ENCODE assay signal across 25 cellular contexts in the genomic region with DNA sequence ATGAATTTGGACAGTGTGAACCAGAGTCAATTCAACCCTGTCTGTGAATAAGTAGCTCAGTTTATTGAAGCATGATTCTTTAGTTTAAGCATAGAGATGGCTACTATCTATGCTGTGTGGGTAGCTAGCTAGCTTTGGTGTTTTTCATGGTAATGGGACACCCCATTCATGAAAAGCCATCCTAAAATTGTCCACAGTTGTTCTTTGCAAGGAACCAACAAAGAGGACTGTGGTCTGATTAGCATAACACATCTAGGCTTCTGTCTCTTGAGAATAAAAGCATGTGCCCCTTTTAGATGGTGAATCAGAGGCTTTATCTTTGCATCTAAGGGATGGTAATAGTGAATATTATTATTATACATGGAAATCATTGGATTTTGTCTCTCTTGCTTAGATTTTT.
"Had no signal": no experiment of that assay in that cellular context is flagged by ENCODE, and none has a peak within 500 bp of the region (broad histone marks: within the 10 kb centered on the region; RNA-seq: fewer than 3 reads in every experiment).

No MANE protein-coding gene starts in this region.

- H3K4me3 ChIP-seq: body of pancreas, lower lobe of right lung, mucosa of descending colon, ovary, prostate gland, right atrium auricular region, stomach, suprapubic skin, transverse colon, vagina had no signal

- DNase-seq: activated CD4-positive, alpha-beta T cell treated with anti-CD3 and anti-CD28 coated beads, Interleukin-2, amount 10 ng/mL, durations not matched to agents 24 days and 14 days; activated CD8-positive, alpha-beta T cell treated with anti-CD3 and anti-CD28 coated beads, Interleukin-2, amount 10 ng/mL, durations not matched to agents 7 days and 5 days; activated gamma-delta T cell treated with Interleukin-2 at 50 U/mL for 16 hours; activated T-cell treated with anti-CD3 and anti-CD28 coated beads, Interleukin-2, amount 50 U/mL, for 1 hour; anterior cingulate cortex; body of pancreas; erythroblast; foreskin fibroblast; immature natural killer cell; lower lobe of right lung; mesendoderm; mucosa of descending colon; naive thymus-derived CD4-positive, alpha-beta T cell; ovary; small intestine; stomach; transverse colon had no signal

- H3K27ac Mint-ChIP-seq: activated CD4-positive, alpha-beta T cell treated with anti-CD3 and anti-CD28 coated beads, Interleukin-2, amount 10 ng/mL, durations not matched to agents 24 days and 14 days; activated CD8-positive, alpha-beta T cell treated with anti-CD3 and anti-CD28 coated beads, Interleukin-2, amount 10 ng/mL, durations not matched to agents 7 days and 5 days; activated naive CD4-positive, alpha-beta T cell treated with anti-CD3 and anti-CD28 coated beads, Interleukin-2, amount 50 U/mL, for 24 hours; immature natural killer cell; naive thymus-derived CD4-positive, alpha-beta T cell; stimulated activated memory B cell treated with anti-CD40 and anti-IgM and Interleukin-4, amounts not matched to agents 10 μg/mL and 1 μg/mL and 100 μg/mL, for 72 hours; T-helper 2 cell treated with Interferon-gamma antibody and Interleukin-4, amounts not matched to agents 5 μg/mL and 100 μg/mL, for 36 hours had no signal

- H3K4me3 Mint-ChIP-seq: activated CD4-positive, alpha-beta T cell treated with anti-CD3 and anti-CD28 coated beads, Interleukin-2, amount 10 ng/mL, durations not matched to agents 24 days and 14 days; activated CD8-positive, alpha-beta T cell treated with anti-CD3 and anti-CD28 coated beads, Interleukin-2, amount 10 ng/mL, durations not matched to agents 7 days and 5 days; activated naive CD4-positive, alpha-beta T cell treated with anti-CD3 and anti-CD28 coated beads, Interleukin-2, amount 50 U/mL, for 24 hours; immature natural killer cell; naive thymus-derived CD4-positive, alpha-beta T cell; stimulated activated memory B cell treated with anti-CD40 and anti-IgM and Interleukin-4, amounts not matched to agents 10 μg/mL and 1 μg/mL and 100 μg/mL, for 72 hours; T-helper 2 cell treated with Interferon-gamma antibody and Interleukin-4, amounts not matched to agents 5 μg/mL and 100 μg/mL, for 36 hours had no signal

- H3K9me3 Mint-ChIP-seq: stimulated activated memory B cell treated with anti-CD40 and anti-IgM and Interleukin-4, amounts not matched to agents 10 μg/mL and 1 μg/mL and 100 μg/mL, for 72 hours had no signal

- H3K27me3 Mint-ChIP-seq: activated CD4-positive, alpha-beta T cell treated with anti-CD3 and anti-CD28 coated beads, Interleukin-2, amount 10 ng/mL, durations not matched to agents 24 days and 14 days; activated naive CD4-positive, alpha-beta T cell treated with anti-CD3 and anti-CD28 coated beads, Interleukin-2, amount 50 U/mL, for 24 hours; naive thymus-derived CD4-positive, alpha-beta T cell; stimulated activated memory B cell treated with anti-CD40 and anti-IgM and Interleukin-4, amounts not matched to agents 10 μg/mL and 1 μg/mL and 100 μg/mL, for 72 hours had no signal

- H3K36me3 ChIP-seq: lower lobe of right lung, ovary, prostate gland, right atrium auricular region, stomach, suprapubic skin, transverse colon, vagina had no signal

- H3K36me3 Mint-ChIP-seq: activated naive CD4-positive, alpha-beta T cell treated with anti-CD3 and anti-CD28 coated beads, Interleukin-2, amount 50 U/mL, for 24 hours; naive thymus-derived CD4-positive, alpha-beta T cell; stimulated activated memory B cell treated with anti-CD40 and anti-IgM and Interleukin-4, amounts not matched to agents 10 μg/mL and 1 μg/mL and 100 μg/mL, for 72 hours had no signal

- H3K27me3 ChIP-seq: body of pancreas, ovary, right atrium auricular region, stomach, suprapubic skin, transverse colon, vagina had no signal

- H3K9me3 ChIP-seq: body of pancreas, lower lobe of right lung, mucosa of descending colon, ovary, prostate gland, stomach, suprapubic skin, transverse colon, vagina had no signal

- H3K27ac ChIP-seq: body of pancreas, lower lobe of right lung, ovary, prostate gland, right atrium auricular region, stomach, suprapubic skin, transverse colon, vagina, VCaP had no signal

- H3K4me1 ChIP-seq: body of pancreas, lower lobe of right lung, prostate gland, right atrium auricular region, stomach, transverse colon, vagina had no signal

- H3K4me1 Mint-ChIP-seq: activated CD4-positive, alpha-beta T cell treated with anti-CD3 and anti-CD28 coated beads, Interleukin-2, amount 10 ng/mL, durations not matched to agents 24 days and 14 days; activated naive CD4-positive, alpha-beta T cell treated with anti-CD3 and anti-CD28 coated beads, Interleukin-2, amount 50 U/mL, for 24 hours; immature natural killer cell; naive thymus-derived CD4-positive, alpha-beta T cell had no signal
